8 cellular contexts compared by ENCODE assay signal in genomic region chr6:139881728-139882211, GRCh38.
A peak's percentile ranks its signal among the peaks of the same experiment; 100 is the strongest.
DNase-seq lines count a peak whose midpoint lies in the region; ATAC-seq, FAIRE-seq and TF ChIP-seq lines count a peak whose summit lies in the region.

No MANE protein-coding gene starts in this region.

- H3K4me3 ChIP-seq in bronchial epithelial cell (ENCODE audit: low read depth, low read length), result no peak overlapping the region

- H3K36me3 ChIP-seq in bronchial epithelial cell (ENCODE audit: control insufficient read depth, insufficient read depth, low read length), result no peaks in the 10 kb centered on the region

- H3K36me3 Mint-ChIP-seq in type B pancreatic cell, result no peaks in the 10 kb centered on the region

- TF ChIP-seq CTCF in bronchial epithelial cell (IDR thresholded peaks at IDR 0.05; ENCODE audit: insufficient read depth, low read length, severe bottlenecking), result peak; percentile 58
- TF ChIP-seq CTCF in type B pancreatic cell (conservative IDR thresholded peaks at IDR 0.05), result peak; percentile 85

- H3K27me3 ChIP-seq in bronchial epithelial cell (ENCODE audit: control insufficient read depth, insufficient read depth, low read length), result no peaks in the 10 kb centered on the region

- no peaks in the 10 kb centered on the region for H3K27me3 Mint-ChIP-seq in type B pancreatic cell

- no peaks in the 10 kb centered on the region for H3K9me3 Mint-ChIP-seq in type B pancreatic cell

- ATAC-seq in GM19351 (IDR thresholded peaks at IDR 0.05; ENCODE audit: unreplicated experiment), result peak; percentile 71
- ATAC-seq in HG03196 (IDR thresholded peaks at IDR 0.05; ENCODE audit: unreplicated experiment), result peak; percentile 86

- peak overlapping the region; percentile 44 for H3K27ac Mint-ChIP-seq in type B pancreatic cell

- DNase-seq in NCI-H1417 (lab: John Stamatoyannopoulos, UW), result peak; percentile 36 to 71 (median 39)
- DNase-seq in NCI-H1417 treated with DMSO at 0.1 percent for 48 hours (lab: John Stamatoyannopoulos, UW), result no peak
- peak; percentile 41 for DNase-seq in NCI-H748 treated with DMSO at 0.1 percent for 48 hours (lab: John Stamatoyannopoulos, UW)
- peak; percentile 45 for DNase-seq in bronchial epithelial cell (ENCODE audit: low read depth)
- peak; percentile 71 for DNase-seq in left kidney (ENCODE audit: low read depth, low spot score)
- no peak for DNase-seq in type B pancreatic cell (ENCODE audit: extremely low spot score, unreplicated experiment)

- H3K4me1 Mint-ChIP-seq in type B pancreatic cell (ENCODE audit: unreplicated experiment), result peaks cover 41% of the 10 kb centered on the region

- H3K4me3 Mint-ChIP-seq in type B pancreatic cell, result no peak overlapping the region

- peak; percentile 13 for FAIRE-seq in bronchial epithelial cell (lab: Jason Lieb, UNC)

Comparison
In these comparisons a context has a peak if more than half of its experiments do, and no peak if none do; other contexts are left out.
1. DNase-seq: peak in NCI-H1417 (3 of 3), NCI-H748 treated with DMSO at 0.1 percent for 48 hours (single experiment), bronchial epithelial cell (single experiment) and left kidney (single experiment); none in NCI-H1417 treated with DMSO at 0.1 percent for 48 hours (single experiment) and type B pancreatic cell (single experiment).